In genomic region chr6:36131517-36132220, GRCh38 we compare ENCODE assay signal across 1 cellular context.
TF ChIP-seq lines count a peak whose summit lies in the region.

No MANE protein-coding gene starts in this region.

TF ChIP-seq in WTC11, 78 proteins besides CTCF, POLR2A, EP300 and RAD21 (continued from another document):
- no peak for TF ChIP-seq ZNF219 (CRISPR knock-in tag; IDR thresholded peaks at IDR 0.05; ENCODE audit: borderline replicate concordance)
- no peak for TF ChIP-seq ERG (CRISPR knock-in tag; IDR thresholded peaks at IDR 0.05)
